In genomic region chr3:153894857-153895256, GRCh38 we compare ENCODE assay signal across 34 cellular contexts.
"Had no signal": no experiment of that assay in that cellular context is flagged by ENCODE, and none has a peak within 500 bp of the region (broad histone marks: within the 10 kb centered on the region; RNA-seq: fewer than 3 reads in every experiment).

No MANE protein-coding gene starts in this region.

- H3K9me3 ChIP-seq: MG63 had no signal

- H3K4me3 ChIP-seq: MG63 had no signal

- DNase-seq: Karpas-422, Kasumi-1, MG63, MM.1S, MV-4-11, NCI-H1048, NCI-H1092, NCI-H1092 treated with DMSO at 0.1 percent for 48 hours, NCI-H1105, NCI-H1105 treated with DMSO at 0.1 percent for 48 hours, NCI-H1417, NCI-H1417 treated with DMSO at 0.1 percent for 48 hours, NCI-H1436, NCI-H1436 treated with DMSO at 0.1 percent for 48 hours, NCI-H146, NCI-H1694, NCI-H1694 treated with DMSO at 0.1 percent for 48 hours, NCI-H187, NCI-H187 treated with DMSO at 0.1 percent for 48 hours, NCI-H1930, NCI-H2029, NCI-H2029 treated with DMSO at 0.1 percent for 48 hours, NCI-H2081, NCI-H2081 treated with DMSO at 0.1 percent for 48 hours, NCI-H2107, NCI-H2171, NCI-H2171 treated with DMSO at 0.1 percent for 48 hours, NCI-H2227 treated with DMSO at 0.1 percent for 48 hours, NCI-H226, NCI-H345, NCI-H446, NCI-H446 treated with DMSO at 0.1 percent for 48 hours, NCI-H510A, NCI-H510A treated with DMSO at 0.1 percent for 48 hours had no signal

- H3K36me3 ChIP-seq: MG63 had no signal

- H3K27me3 ChIP-seq: MG63 had no signal
